In the genomic region with DNA sequence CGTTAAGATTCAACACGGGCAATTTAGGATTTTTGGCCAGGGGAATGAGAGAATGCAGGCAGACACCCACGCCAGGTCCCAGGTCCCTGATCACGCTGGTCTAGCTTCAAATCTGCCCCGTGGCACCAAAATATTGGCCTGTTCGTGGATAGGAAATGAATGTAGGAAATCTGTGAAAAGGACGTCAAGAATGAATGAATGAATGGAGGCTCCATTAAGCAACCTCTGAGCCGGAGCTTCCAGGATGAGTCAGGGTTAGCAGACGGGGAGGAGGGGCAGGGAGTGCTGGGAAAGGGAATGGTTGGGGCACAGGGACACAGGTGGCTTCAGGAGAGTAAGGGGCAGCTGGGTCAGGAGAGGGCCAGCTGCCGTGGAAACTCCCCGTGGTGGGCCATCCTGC, we compare ENCODE assay signal across 10 cellular contexts. TPM values are rescaled to one million over a fixed set of nuclear protein-coding genes. Genes with fewer than 3 reads are reported as not detected.
A peak's percentile ranks its signal among the peaks of the same experiment; 100 is the strongest.
DNase-seq lines count a peak whose midpoint lies in the region; ATAC-seq and TF ChIP-seq lines count a peak whose summit lies in the region.
"Had no signal": no experiment of that assay in that cellular context is flagged by ENCODE, and none has a peak within 500 bp of the region (broad histone marks: within the 10 kb centered on the region; RNA-seq: fewer than 3 reads in every experiment).

No MANE protein-coding gene starts in this region.

- no peak overlapping the region for H3K9ac ChIP-seq in fibroblast of lung (ENCODE audit: insufficient read depth, low read length)

- no peak overlapping the region for H2AFZ ChIP-seq in fibroblast of lung (ENCODE audit: low read length)

- no peaks in the 10 kb centered on the region for H3K79me2 ChIP-seq in fibroblast of lung (ENCODE audit: control insufficient read depth, insufficient read depth, low read length)

- ATAC-seq in lower lobe of right lung, result no peak
- ATAC-seq in GM21576 (IDR thresholded peaks at IDR 0.05; ENCODE audit: unreplicated experiment), result no peak

- no peak overlapping the region for H3K27ac ChIP-seq in fibroblast of lung (ENCODE audit: insufficient read depth, low read length)
- H3K27ac ChIP-seq in lower lobe of right lung, result no peak overlapping the region

- H4K20me1 ChIP-seq in fibroblast of lung (ENCODE audit: control insufficient read depth, extremely low read depth, insufficient read depth, low read length), result no peaks in the 10 kb centered on the region

- TF ChIP-seq CTCF in fibroblast of lung (conservative IDR thresholded peaks at IDR 0.05 in 1 of 2, IDR thresholded peaks at IDR 0.05 in 1 of 2; ENCODE audit: low read depth in 1 of 2, low read length in 2 of 2) (no peak), lower lobe of right lung (IDR thresholded peaks at IDR 0.05) (no peak)

- no peaks in the 10 kb centered on the region for H3K9me3 ChIP-seq in fibroblast of lung (ENCODE audit: control insufficient read depth, insufficient read depth, low read depth, low read length)
- no peaks in the 10 kb centered on the region for H3K9me3 ChIP-seq in lower lobe of right lung

- H3K36me3 ChIP-seq in fibroblast of lung (ENCODE audit: control insufficient read depth, insufficient read depth, low read length), result no peaks in the 10 kb centered on the region
- H3K36me3 ChIP-seq in lower lobe of right lung, result no peaks in the 10 kb centered on the region

- H3K4me3 ChIP-seq in fibroblast of lung (replicated peaks in 1 of 4; ENCODE audit: control extremely low read depth in 1 of 4, insufficient read depth in 1 of 4, low read depth in 3 of 4, low read length in 4 of 4) (no peak overlapping the region), lower lobe of right lung (no peak overlapping the region)

- intact Hi-C loops in lower lobe of right lung (cut with DNase I), result no loop called here

- H3K27me3 ChIP-seq in fibroblast of lung (ENCODE audit: control insufficient read depth, insufficient read depth, low read length) (no peaks in the 10 kb centered on the region), lower lobe of right lung (ENCODE audit: low read depth) (peaks cover 4% of the 10 kb centered on the region)

- H3K4me2 ChIP-seq in fibroblast of lung (ENCODE audit: extremely low read depth, insufficient read depth, low read length), result no peak overlapping the region

- H3K4me1 ChIP-seq in fibroblast of lung (ENCODE audit: control insufficient read depth, extremely low read depth, insufficient read depth, low read length), result peaks cover 3% of the 10 kb centered on the region
- peaks cover 5% of the 10 kb centered on the region for H3K4me1 ChIP-seq in lower lobe of right lung

- DNase-seq in HK-2 (ENCODE audit: unreplicated experiment) (peak; percentile 61), RPMI7951 (ENCODE audit: low read depth) (peak; percentile 62), fibroblast of lung (ENCODE audit: low read depth in 2 of 2) (peak; percentile 62 to 68), stromal cell of bone marrow (ENCODE audit: low read depth) (peak; percentile 44), lower lobe of right lung (no peak)
- no peak for DNase-seq in stimulated activated CD4-positive, alpha-beta T cell treated with anti-CD3 and anti-CD28 coated beads, Interleukin-1b, Interleukin-23, amount 100 ng/mL, for 48 hours
- DNase-seq: activated CD4-positive, alpha-beta T cell treated with anti-CD3 and anti-CD28 coated beads for 48 hours; activated naive CD8-positive, alpha-beta T cell treated with anti-CD3 and anti-CD28 coated beads, Interleukin-2, amount 10 ng/mL, durations not matched to agents 7 days and 5 days had no signal

RNA-seq across cellular contexts. Expression of a gene that starts 4.2 kb away (rescaled TPM):
- 0.39 TPM in 1 of 2 replicates, not detected in the other for total RNA-seq in RPMI7951 (2014; rRNA removed; shearing (Covaris generic))
- total RNA-seq in fibroblast of lung (0.33 TPM in 1 of 2 replicates, not detected in the other), lower lobe of right lung (14.4 TPM)
- 0.10 TPM in 1 of 2 replicates, not detected in the other for polyA plus RNA-seq in fibroblast of lung
- 0.13 and 0.23 TPM in 2 replicates for polyA plus RNA-seq in fibroblast of lung (2012)
- not detected in 2 replicates for polyA minus RNA-seq in fibroblast of lung (ENCODE audit: low replicate concordance)
- total RNA-seq: activated naive CD8-positive, alpha-beta T cell treated with anti-CD3 and anti-CD28 coated beads, Interleukin-2, amount 10 ng/mL, durations not matched to agents 7 days and 5 days; glomerular endothelial cell had no signal

RNA-seq across cellular contexts. Expression of a gene that starts 44.5 kb away (rescaled TPM):
- total RNA-seq in RPMI7951 (2014; rRNA removed; shearing (Covaris generic)), result not detected in 2 replicates
- total RNA-seq in fibroblast of lung, result under 0.01 and 0.17 TPM in 2 replicates
- polyA plus RNA-seq in fibroblast of lung, result 0.01 TPM in 1 of 2 replicates, not detected in the other
- polyA plus RNA-seq in fibroblast of lung (2012), result 0.10 and 0.14 TPM in 2 replicates
- polyA minus RNA-seq in fibroblast of lung (ENCODE audit: low replicate concordance), result 0.37 TPM in 1 of 2 replicates, not detected in the other
- 7.1 TPM for total RNA-seq in lower lobe of right lung
- total RNA-seq: glomerular endothelial cell had no signal

RNA-seq across cellular contexts. Expression of a gene that starts 50.4 kb away (rescaled TPM):
- total RNA-seq in RPMI7951 (2014; rRNA removed; shearing (Covaris generic)), result not detected in 2 replicates
- not detected in 2 replicates for total RNA-seq in fibroblast of lung
- not detected in 2 replicates for polyA plus RNA-seq in fibroblast of lung
- polyA plus RNA-seq in fibroblast of lung (2012), result not detected in 2 replicates
- polyA minus RNA-seq in fibroblast of lung (ENCODE audit: low replicate concordance), result not detected in 2 replicates
- not detected for total RNA-seq in lower lobe of right lung
- total RNA-seq: activated naive CD8-positive, alpha-beta T cell treated with anti-CD3 and anti-CD28 coated beads, Interleukin-2, amount 10 ng/mL, durations not matched to agents 7 days and 5 days; glomerular endothelial cell had no signal

RNA-seq across cellular contexts. Expression of a gene that starts 58.7 kb away (rescaled TPM):
- 1.6 TPM in 1 of 2 replicates, not detected in the other for total RNA-seq in RPMI7951 (2014; rRNA removed; shearing (Covaris generic))
- total RNA-seq in fibroblast of lung (0.50 and 1.0 TPM in 2 replicates), lower lobe of right lung (34.1 TPM)
- not detected in 2 replicates for polyA plus RNA-seq in fibroblast of lung
- not detected in 2 replicates for polyA plus RNA-seq in fibroblast of lung (2012)
- not detected in 2 replicates for polyA minus RNA-seq in fibroblast of lung (ENCODE audit: low replicate concordance)
- total RNA-seq: glomerular endothelial cell had no signal

Comparison
In these comparisons a context has a peak if more than half of its experiments do, and no peak if none do; other contexts are left out.
1. DNase-seq: peak in HK-2 (single experiment), RPMI7951 (single experiment), fibroblast of lung (2 of 2) and stromal cell of bone marrow (single experiment); none in lower lobe of right lung (single experiment) and stimulated activated CD4-positive, alpha-beta T cell treated with anti-CD3 and anti-CD28 coated beads, Interleukin-1b, Interleukin-23, amount 100 ng/mL, for 48 hours (single experiment).
2. RNA of a gene that starts 4.2 kb away (total RNA-seq): 14.4 TPM in lower lobe of right lung (single experiment); 0.33 TPM in fibroblast of lung and 0.39 TPM in RPMI7951; every median in the first group is over 10 times any median in the second.